In genomic region chr15:88913017-88913849, GRCh38 we compare ENCODE assay signal across 8 cellular contexts. TPM values are rescaled to one million over a fixed set of nuclear protein-coding genes. Genes with fewer than 3 reads are reported as not detected.
DNase-seq lines count a peak whose midpoint lies in the region; ATAC-seq, FAIRE-seq and TF ChIP-seq lines count a peak whose summit lies in the region.

TSS of gene MFGE8 (minus strand) at chr15:88913379. CDS start at chr15:88913319, 60 bp downstream.

- BruUV-seq in HepG2 (replicated peaks; lab: Mats Ljungman, UMichigan): no TSS peak

- in situ Hi-C loops in HepG2 (cut with HindIII; ENCODE audit: extremely low pct_ligation_motif_present, low pct_unique_long_range_greater_than_20kb): no loop called here

- CTCF ChIA-PET in HepG2 (lab: Yijun Ruan, JAX; ENCODE audit: low intra/inter-chr PET ratio, low total read pairs): interaction anchor here (1.3 kb wide), 1 partner anchor 9 kb away, joined by 4 read pairs; no protein-coding TSS in a partner anchor

- no peak for FAIRE-seq in HepG2 (lab: Jason Lieb, UNC)

- H3K9me3 ChIP-seq in HepG2 (ENCODE audit: low read length): no peaks in the 10 kb centered on the region

- peak; percentile 83 for ATAC-seq in GM18502 (IDR thresholded peaks at IDR 0.05; ENCODE audit: poor library complexity, unreplicated experiment)
- ATAC-seq in HG02642 (IDR thresholded peaks at IDR 0.05; ENCODE audit: poor library complexity, unreplicated experiment): peak; percentile 84
- ATAC-seq in HepG2: peak; percentile 92

- H3K36me3 Mint-ChIP-seq in dendritic cell treated with granulocyte-macrophage colony-stimulating factor and Interleukin-4, amounts not matched to agents 40 ng/mL and 50 ng/mL, for 4 days (ENCODE audit: low read depth): peaks cover 6% of the 10 kb centered on the region

- no peaks in the 10 kb centered on the region for H3K36me3 ChIP-seq in HepG2 (replicated peaks in 1 of 2; ENCODE audit: control insufficient read depth in 1 of 2, insufficient read depth in 2 of 2, low read length in 2 of 2)

- H3K4me1 Mint-ChIP-seq in dendritic cell treated with granulocyte-macrophage colony-stimulating factor and Interleukin-4, amounts not matched to agents 40 ng/mL and 50 ng/mL, for 4 days (ENCODE audit: low read depth): peaks cover 18% of the 10 kb centered on the region

- H3K27ac Mint-ChIP-seq in dendritic cell treated with granulocyte-macrophage colony-stimulating factor and Interleukin-4, amounts not matched to agents 40 ng/mL and 50 ng/mL, for 4 days: peak within 1 kb of the TSS; percentile 13

- no peaks in the 10 kb centered on the region for H4K20me1 ChIP-seq in HepG2 (ENCODE audit: insufficient read depth, low read length)

- peak; percentile 26; the same call in 1 of the 2 replicates for TF ChIP-seq CTCF in HepG2 (CRISPR knock-in tag; IDR thresholded peaks at IDR 0.05)

- H3K4me3 ChIP-seq in HepG2 (replicated peaks in 1 of 3; ENCODE audit: insufficient read depth in 1 of 3, low read depth in 2 of 3, low read length in 3 of 3): peak within 1 kb of the TSS; percentile 46 to 76 (median 69)

- H3K27me3 ChIP-seq in HepG2 (ENCODE audit: control insufficient read depth in 1 of 2, insufficient read depth in 2 of 2, low read length in 2 of 2): no peaks in the 10 kb centered on the region

- peaks cover 18% of the 10 kb centered on the region for H3K4me1 ChIP-seq in HepG2 (ENCODE audit: insufficient read depth, low read length)

- H3K79me2 ChIP-seq in HepG2 (ENCODE audit: insufficient read depth, low read length): no peaks in the 10 kb centered on the region

- DNase-seq in NCI-H226 (peak; percentile 70), HepG2 (ENCODE audit: low spot score) (peak; percentile 31), middle frontal gyrus (ENCODE audit: extremely low spot score, low spot score) (no peak)
- DNase-seq in activated CD4-positive, alpha-beta T cell treated with anti-CD3 and anti-CD28 coated beads, Interleukin-2, amount 50 U/mL, for 24 hours (ENCODE audit: low read depth in 1 of 2, low spot score in 1 of 2): peak; percentile 30 to 44
- peak; percentile 62 for DNase-seq in stimulated activated CD4-positive, alpha-beta T cell treated with anti-CD3 and anti-CD28 coated beads, Interleukin-4, amount 100 ng/mL, for 24 hours

- no peak within 1 kb of the TSS for H3K27ac ChIP-seq in HepG2 (ENCODE audit: extremely low read length, insufficient read depth, low read length)

- 5% methylated on average over 17 of the region's 67 CpGs for WGBS in HepG2 (ENCODE audit: low lambda C conversion rate)

- TF ChIP-seq POLR2A in HepG2 (IDR thresholded peaks at IDR 0.05; ENCODE audit: insufficient read depth in 1 of 2, low read depth in 2 of 2, low read length in 2 of 2): peak in 1 of 2 experiments; percentile 71; a peak in 2 of 4 replicates

- TF ChIP-seq EP300 in HepG2 (IDR thresholded peaks at IDR 0.05; ENCODE audit: low read depth in 2 of 2, low read length in 2 of 2) (no peak), HepG2 (CRISPR knock-in tag; IDR thresholded peaks at IDR 0.05; ENCODE audit: borderline replicate concordance) (no peak)

- POLR2A ChIA-PET in HepG2 (lab: Yijun Ruan, JAX): no interaction called here

- peaks cover 18% of the 10 kb centered on the region for H3K27me3 Mint-ChIP-seq in dendritic cell treated with granulocyte-macrophage colony-stimulating factor and Interleukin-4, amounts not matched to agents 40 ng/mL and 50 ng/mL, for 4 days

- intact Hi-C loops in dendritic cell treated with granulocyte-macrophage colony-stimulating factor and Interleukin-4, amounts not matched to agents 40 ng/mL and 50 ng/mL, for 4 days (cut with micrococcal nuclease): no loop called here
- intact Hi-C loops in HepG2 (cut with micrococcal nuclease; ENCODE audit: unreplicated experiment): no loop called here

- no peaks in the 10 kb centered on the region for H3K9me3 Mint-ChIP-seq in dendritic cell treated with granulocyte-macrophage colony-stimulating factor and Interleukin-4, amounts not matched to agents 40 ng/mL and 50 ng/mL, for 4 days

- no peak within 1 kb of the TSS for H2AFZ ChIP-seq in HepG2 (ENCODE audit: low read length)

- no peak for TF ChIP-seq RAD21 in HepG2 (CRISPR knock-in tag; IDR thresholded peaks at IDR 0.05)

- peak within 1 kb of the TSS; percentile 85 for H3K4me3 Mint-ChIP-seq in dendritic cell treated with granulocyte-macrophage colony-stimulating factor and Interleukin-4, amounts not matched to agents 40 ng/mL and 50 ng/mL, for 4 days

- H3K4me2 ChIP-seq in HepG2 (ENCODE audit: low read depth, low read length): peak within 1 kb of the TSS; percentile 74

- H3K9ac ChIP-seq in HepG2 (ENCODE audit: insufficient read depth, low read depth, low read length): peak within 1 kb of the TSS; percentile 25

TF ChIP-seq in HepG2, 621 proteins besides CTCF, POLR2A, EP300 and RAD21 (continues in another document):
- TF ChIP-seq HNRNPLL (IDR thresholded peaks at IDR 0.05; ENCODE audit: low read depth, low read length, poor library complexity, severe bottlenecking) (no peak), ZNF770 (CRISPR knock-in tag; IDR thresholded peaks at IDR 0.05) (0 out of 2 replicates have a peak, but pooled peaks have one; percentile 5), MTERF4 (CRISPR knock-in tag; IDR thresholded peaks at IDR 0.05) (peak; percentile 68; the same call in 1 of the 2 replicates), ZMAT5 (CRISPR knock-in tag; IDR thresholded peaks at IDR 0.05; ENCODE audit: borderline replicate concordance, low read depth) (no peak), ZMYM4 (CRISPR knock-in tag; IDR thresholded peaks at IDR 0.05) (0 out of 2 replicates have a peak, but pooled peaks have one; percentile 32), ZNF577 (CRISPR knock-in tag; IDR thresholded peaks at IDR 0.05; ENCODE audit: borderline replicate concordance, low read depth) (no peak), ZFX (CRISPR knock-in tag; IDR thresholded peaks at IDR 0.05; ENCODE audit: low read depth) (peak; percentile 48; the same call in 1 of the 2 replicates)

RNA-seq across cellular contexts. Expression of gene MFGE8, which starts in this region (rescaled TPM):
- 0.87 and 3.4 TPM in 2 replicates for total RNA-seq in HepG2 (2016; rRNA removed; fragmentation: Illumina TruSeq; extraction: Trizol)
- 0.26 and 0.61 TPM in 2 replicates for total RNA-seq in HepG2 (2016; cell fraction: cytosol; rRNA removed; fragmentation: Illumina TruSeq; extraction: Trizol; ENCODE audit: low read depth)
- 1.0 and 3.1 TPM in 2 replicates for total RNA-seq in HepG2 (2016; cell fraction: insoluble cytoplasmic fraction; rRNA removed; fragmentation: Illumina TruSeq; extraction: Trizol)
- total RNA-seq in HepG2 (2016; cell fraction: membrane; rRNA removed; fragmentation: Illumina TruSeq; extraction: Trizol): 0.62 and 0.87 TPM in 2 replicates
- total RNA-seq in HepG2 (2016; cell fraction: nucleus; rRNA removed; fragmentation: Illumina TruSeq; extraction: Trizol): 5.3 and 6.5 TPM in 2 replicates
- 22.1 and 24.8 TPM in 2 replicates for polyA plus RNA-seq in HepG2 (2011; rRNA removed)
- 19.5 and 19.8 TPM in 2 replicates for polyA plus RNA-seq in HepG2 (2011; cell fraction: cytosol; rRNA removed)
- 43.8 and 44.7 TPM in 2 replicates for polyA plus RNA-seq in HepG2 (2011; cell fraction: nucleus; rRNA removed)
- polyA plus RNA-seq in HepG2 (2012): 8.7 and 13.5 TPM in 2 replicates
- 0.54 TPM in 2 replicates for polyA plus RNA-seq in HepG2 (2016; cell fraction: cytosol; fragmentation: Illumina TruSeq; extraction: Trizol; ENCODE audit: low read depth)
- polyA plus RNA-seq in HepG2 (2016; cell fraction: insoluble cytoplasmic fraction; fragmentation: Illumina TruSeq; extraction: Trizol; ENCODE audit: low read depth): 1.1 and 1.9 TPM in 2 replicates
- polyA plus RNA-seq in HepG2 (2016; cell fraction: membrane; fragmentation: Illumina TruSeq; extraction: Trizol; ENCODE audit: low read depth): 0.57 and 1.1 TPM in 2 replicates
- polyA plus RNA-seq in HepG2 (2016; cell fraction: nucleus; fragmentation: Illumina TruSeq; extraction: Trizol; ENCODE audit: insufficient read depth, low read depth): 13.1 and 18.2 TPM in 2 replicates
- 2.2 and 25.7 TPM in 2 replicates for polyA minus RNA-seq in HepG2 (2011; rRNA and poly(A)+ RNA removed; ENCODE audit: low replicate concordance)
- 5.1 and 9.0 TPM in 2 replicates for polyA minus RNA-seq in HepG2 (2011; cell fraction: cytosol; rRNA and poly(A)+ RNA removed)
- 12.7 and 17.7 TPM in 2 replicates for polyA minus RNA-seq in HepG2 (2011; cell fraction: nucleus; rRNA and poly(A)+ RNA removed)
